1 cellular context compared by ENCODE assay signal in genomic region chr16:68022728-68023537, GRCh38.
TF ChIP-seq lines count a peak whose summit lies in the region.

Gene DDX28 (minus strand): TSS chr16:68023232. CDS start chr16:68023202, 30 bp downstream.
Gene DUS2 (plus strand): TSS chr16:68023284. CDS start chr16:68038024, 14,740 bp downstream.

TF ChIP-seq in HepG2, 621 proteins besides CTCF, POLR2A, EP300 and RAD21 (continued from another document and continues in another):
- no peak for TF ChIP-seq KIAA2018 (CRISPR knock-in tag; IDR thresholded peaks at IDR 0.05; ENCODE audit: borderline replicate concordance)
- 0 out of 2 replicates have a peak, but pooled peaks have one; percentile 22 for TF ChIP-seq HNF1A (IDR thresholded peaks at IDR 0.05; ENCODE audit: low read depth)
- TF ChIP-seq HNF1A (CRISPR knock-in tag; IDR thresholded peaks at IDR 0.05; ENCODE audit: borderline replicate concordance), result peak; percentile 90
- peak; percentile 89 for TF ChIP-seq RXRA (CRISPR knock-in tag; IDR thresholded peaks at IDR 0.05)
- no peak; the same call in 1 of the 2 replicates for TF ChIP-seq ZNF512B (CRISPR knock-in tag; IDR thresholded peaks at IDR 0.05; ENCODE audit: borderline replicate concordance)
- TF ChIP-seq ZNF558 (CRISPR knock-in tag; IDR thresholded peaks at IDR 0.05; ENCODE audit: borderline replicate concordance), result peak; percentile 65; the same call in 1 of the 2 replicates
- TF ChIP-seq ARID5B (CRISPR knock-in tag; IDR thresholded peaks at IDR 0.05), result peak; percentile 77
- peak; percentile 94 for TF ChIP-seq POGZ (CRISPR knock-in tag; IDR thresholded peaks at IDR 0.05)
- peak; percentile 62 for TF ChIP-seq BCL6 (CRISPR knock-in tag; IDR thresholded peaks at IDR 0.05)
- TF ChIP-seq KLF6 (CRISPR knock-in tag; IDR thresholded peaks at IDR 0.05), result peak; percentile 83
- peak; percentile 93 for TF ChIP-seq MYPOP (CRISPR knock-in tag; IDR thresholded peaks at IDR 0.05)
- TF ChIP-seq ZNF512 (CRISPR knock-in tag; IDR thresholded peaks at IDR 0.05), result no peak; the same call in 1 of the 2 replicates
- peak; percentile 22; the same call in 1 of the 2 replicates for TF ChIP-seq RFX3 (CRISPR knock-in tag; IDR thresholded peaks at IDR 0.05)
- peak; percentile 98 for TF ChIP-seq ZNF550 (CRISPR knock-in tag; IDR thresholded peaks at IDR 0.05; ENCODE audit: borderline replicate concordance)
- peak; percentile 95 for TF ChIP-seq SNAPC2 (CRISPR knock-in tag; IDR thresholded peaks at IDR 0.05)
- 0 out of 2 replicates have a peak, but pooled peaks have one; percentile 46 for TF ChIP-seq POLR2AphosphoS2 (IDR thresholded peaks at IDR 0.05; ENCODE audit: low read depth, low read length)
- TF ChIP-seq ZBTB20 (CRISPR knock-in tag; IDR thresholded peaks at IDR 0.05; ENCODE audit: borderline replicate concordance, low read depth), result no peak
- peak; percentile 96 for TF ChIP-seq CBX5 (CRISPR knock-in tag; IDR thresholded peaks at IDR 0.05; ENCODE audit: borderline replicate concordance)
- peak; percentile 83 for TF ChIP-seq HNF4A (CRISPR knock-in tag; IDR thresholded peaks at IDR 0.05)
- TF ChIP-seq ZNF678 (CRISPR knock-in tag; IDR thresholded peaks at IDR 0.05), result peak; percentile 67; the same call in 1 of the 2 replicates
- TF ChIP-seq ATAD3A (CRISPR knock-in tag; IDR thresholded peaks at IDR 0.05), result no peak; the same call in 1 of the 2 replicates
- TF ChIP-seq YEATS2 (CRISPR knock-in tag; IDR thresholded peaks at IDR 0.05; ENCODE audit: borderline replicate concordance), result peak; percentile 99
- peak; percentile 91; the same call in 1 of the 2 replicates for TF ChIP-seq ZNF564 (CRISPR knock-in tag; IDR thresholded peaks at IDR 0.05)
- peak; percentile 72; the same call in 1 of the 2 replicates for TF ChIP-seq ZNF362 (CRISPR knock-in tag; IDR thresholded peaks at IDR 0.05; ENCODE audit: borderline replicate concordance)
- TF ChIP-seq FUBP1 (CRISPR knock-in tag; IDR thresholded peaks at IDR 0.05; ENCODE audit: borderline replicate concordance), result no peak
